In the genomic region with DNA sequence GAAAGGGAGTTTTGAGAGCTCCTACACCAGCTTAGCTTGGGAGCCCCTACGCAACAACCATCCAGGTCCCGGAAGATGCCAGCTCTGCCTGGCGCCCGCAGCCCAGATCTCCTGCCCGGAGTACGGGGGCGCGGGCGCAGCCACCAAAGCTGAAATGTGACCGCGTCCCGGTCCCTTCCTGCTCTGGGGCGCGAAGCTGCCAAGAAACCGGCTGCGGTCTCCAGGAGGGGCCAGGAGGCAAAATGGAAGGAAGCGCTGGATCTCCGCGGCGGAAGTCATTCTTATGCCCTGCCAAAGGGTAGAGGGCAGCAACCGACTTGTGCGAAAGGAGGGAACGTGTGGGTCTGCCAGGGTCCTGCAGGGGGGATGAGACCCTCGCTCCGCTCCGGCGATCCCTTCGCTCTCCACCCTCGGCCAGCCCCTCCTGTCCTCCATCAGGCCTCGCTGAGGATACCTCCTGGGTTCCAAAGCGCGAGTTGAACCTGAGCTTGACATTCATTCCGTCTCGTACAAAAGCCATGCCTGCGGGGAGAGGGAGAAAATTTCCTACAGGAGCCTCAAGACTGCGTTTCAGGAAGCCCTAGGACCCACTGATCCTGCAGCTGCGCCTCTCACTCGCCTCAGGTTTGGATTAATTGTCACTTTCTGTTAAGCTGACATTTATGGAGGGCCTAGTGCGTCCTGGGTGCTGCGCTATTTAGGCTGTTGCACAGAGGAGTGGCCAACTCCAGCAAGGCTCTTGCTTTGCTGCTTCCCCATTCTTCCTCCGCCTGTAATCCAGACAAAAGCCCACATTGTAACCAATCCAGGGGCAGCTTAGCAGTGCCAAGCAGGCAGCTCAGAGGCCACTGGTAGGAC, we compare ENCODE assay signal across 8 cellular contexts.
DNase-seq lines count a peak whose midpoint lies in the region; ATAC-seq, FAIRE-seq and TF ChIP-seq lines count a peak whose summit lies in the region.

No MANE protein-coding gene starts in this region.

- no TSS peak for BruUV-seq in GM12878 (replicated peaks; lab: Mats Ljungman, UMichigan)

- H3K27ac ChIP-seq in GM12878 (ENCODE audit: control insufficient read depth, insufficient read depth): no peak overlapping the region; the same call in 1 of the 2 replicates

- TF ChIP-seq EP300 in GM12878 (IDR thresholded peaks at IDR 0.05; ENCODE audit: borderline replicate concordance in 1 of 2, control insufficient read depth in 1 of 2, low read depth in 2 of 2, low read length in 2 of 2): no peak

- intact Hi-C loops in activated naive CD4-positive, alpha-beta T cell treated with anti-CD3 and anti-CD28 coated beads for 36 hours (cut with micrococcal nuclease): loop anchor here (5.0 kb wide), 1 partner anchor 138 kb away; the partner anchor contains the start of gene CHMP2B
- intact Hi-C loops in GM12878 (cut with micrococcal nuclease; ENCODE audit: unreplicated experiment): loop anchor here (10.0 kb wide), 1 partner anchor 384 kb away; no protein-coding TSS in a partner anchor

- ATAC-seq in HG02623 (IDR thresholded peaks at IDR 0.05; ENCODE audit: unreplicated experiment) (peak; percentile 56), GM12878 (peak; percentile 75)
- ATAC-seq in stimulated activated effector memory CD8-positive, alpha-beta T cell treated with anti-CD3 and anti-CD28 coated beads, Interleukin-12 subunit alpha, Interleukin-12 subunit beta, amount 100 ng/mL, for 72 hours: peak; percentile 44

- POLR2A ChIA-PET in GM12878 (lab: Charles Lee): no interaction called here

- H4K20me1 ChIP-seq in GM12878 (ENCODE audit: control insufficient read depth, insufficient read depth): no peaks in the 10 kb centered on the region

- H3K9me3 Mint-ChIP-seq in activated naive CD4-positive, alpha-beta T cell treated with anti-CD3 and anti-CD28 coated beads for 36 hours: no peaks in the 10 kb centered on the region
- H3K9me3 Mint-ChIP-seq in stimulated activated effector memory CD8-positive, alpha-beta T cell treated with anti-CD3 and anti-CD28 coated beads, Interleukin-12 subunit alpha, Interleukin-12 subunit beta, amount 100 ng/mL, for 72 hours: no peaks in the 10 kb centered on the region

- in situ Hi-C loops in GM12878 (cut with MboI): loop anchor here (10.0 kb wide), 1 partner anchor 304 kb away; no protein-coding TSS in a partner anchor

- no peak for FAIRE-seq in GM12878 (lab: Jason Lieb, UNC)

- H3K36me3 Mint-ChIP-seq in activated naive CD4-positive, alpha-beta T cell treated with anti-CD3 and anti-CD28 coated beads for 36 hours (ENCODE audit: low read depth): no peaks in the 10 kb centered on the region
- H3K36me3 Mint-ChIP-seq in stimulated activated effector memory CD8-positive, alpha-beta T cell treated with anti-CD3 and anti-CD28 coated beads, Interleukin-12 subunit alpha, Interleukin-12 subunit beta, amount 100 ng/mL, for 72 hours: no peaks in the 10 kb centered on the region

- peaks cover 17% of the 10 kb centered on the region for H3K4me1 Mint-ChIP-seq in activated naive CD4-positive, alpha-beta T cell treated with anti-CD3 and anti-CD28 coated beads for 36 hours (ENCODE audit: low read depth)
- peaks cover 9% of the 10 kb centered on the region for H3K4me1 Mint-ChIP-seq in stimulated activated effector memory CD8-positive, alpha-beta T cell treated with anti-CD3 and anti-CD28 coated beads, Interleukin-12 subunit alpha, Interleukin-12 subunit beta, amount 100 ng/mL, for 72 hours

- H3K4me3 Mint-ChIP-seq in activated naive CD4-positive, alpha-beta T cell treated with anti-CD3 and anti-CD28 coated beads for 36 hours: peak overlapping the region; percentile 67
- peak overlapping the region; percentile 31 for H3K4me3 Mint-ChIP-seq in stimulated activated effector memory CD8-positive, alpha-beta T cell treated with anti-CD3 and anti-CD28 coated beads, Interleukin-12 subunit alpha, Interleukin-12 subunit beta, amount 100 ng/mL, for 72 hours

- peaks cover 0 to 2% of the 10 kb centered on the region in 2 experiments; a peak in 2 of 4 replicates for H3K27me3 ChIP-seq in GM12878 (replicated peaks in 1 of 2; ENCODE audit: control insufficient read depth in 2 of 2, insufficient read depth in 2 of 2, low read length in 1 of 2)

- no peaks in the 10 kb centered on the region for H3K79me2 ChIP-seq in GM12878 (ENCODE audit: control insufficient read depth, insufficient read depth, low read length)

- peak; percentile 27 for DNase-seq in activated naive CD4-positive, alpha-beta T cell treated with anti-CD3 and anti-CD28 coated beads for 36 hours
- no peak for DNase-seq in activated naive CD4-positive, alpha-beta T cell (lab: John Stamatoyannopoulos, UW)
- DNase-seq in NCI-H226 (peak; percentile 29), GM12878 (ENCODE audit: low read depth, low spot score) (no peak), inferior parietal cortex (ENCODE audit: extremely low spot score) (peak; percentile 81), COLO829 (ENCODE audit: low spot score) (no peak)
- no peak for DNase-seq in stimulated activated effector memory CD8-positive, alpha-beta T cell treated with anti-CD3 and anti-CD28 coated beads, Interleukin-12 subunit alpha, Interleukin-12 subunit beta, amount 100 ng/mL, for 72 hours (ENCODE audit: low spot score in 2 of 2)

- peak overlapping the region; percentile 82 for H3K4me2 ChIP-seq in GM12878 (ENCODE audit: control insufficient read depth, insufficient read depth)

- no peaks in the 10 kb centered on the region for H3K36me3 ChIP-seq in GM12878 (ENCODE audit: control insufficient read depth in 2 of 2, insufficient read depth in 2 of 2, low read length in 1 of 2)

- no peak; the same call in none of the 2 replicates for TF ChIP-seq POLR2A in GM12878 (IDR thresholded peaks at IDR 0.05; ENCODE audit: low read depth, low read length)

- peaks cover 15% of the 10 kb centered on the region for H3K27me3 Mint-ChIP-seq in activated naive CD4-positive, alpha-beta T cell treated with anti-CD3 and anti-CD28 coated beads for 36 hours (ENCODE audit: low read depth)

- H3K27ac Mint-ChIP-seq in activated naive CD4-positive, alpha-beta T cell treated with anti-CD3 and anti-CD28 coated beads for 36 hours: no peak overlapping the region
- H3K27ac Mint-ChIP-seq in stimulated activated effector memory CD8-positive, alpha-beta T cell treated with anti-CD3 and anti-CD28 coated beads, Interleukin-12 subunit alpha, Interleukin-12 subunit beta, amount 100 ng/mL, for 72 hours: no peak overlapping the region

- no peaks in the 10 kb centered on the region for H3K9me3 ChIP-seq in GM12878 (replicated peaks; ENCODE audit: control insufficient read depth, insufficient read depth, low read length)

- CTCF ChIA-PET in activated naive CD4-positive, alpha-beta T cell treated with anti-CD3 and anti-CD28 coated beads for 36 hours (lab: Charles Lee): no interaction called here
- CTCF ChIA-PET in GM12878 (lab: Yijun Ruan, JAX): no interaction called here

- H2AFZ ChIP-seq in GM12878 (ENCODE audit: control insufficient read depth, low read depth, low read length): peak overlapping the region; percentile 94

- WGBS in GM12878 (ENCODE audit: insufficient coverage, insufficient replicate concordance, low lambda C conversion rate, missing lambda C conversion rate): 12% methylated on average over 41 of the region's 41 CpGs

- SMC1A ChIA-PET in GM12878 (lab: Charles Lee; ENCODE audit: uncharacterized antibody, unreplicated experiment): no interaction called here

- peak overlapping the region; percentile 61 for H3K4me3 ChIP-seq in GM12878

- TF ChIP-seq RAD21 in GM12878 (IDR thresholded peaks at IDR 0.05; ENCODE audit: insufficient read depth, low read depth, low read length): no peak

- H3K4me1 ChIP-seq in GM12878 (ENCODE audit: control insufficient read depth, insufficient read depth, low read length): no peaks in the 10 kb centered on the region

- RAD21 ChIA-PET in GM12878 (lab: Charles Lee; ENCODE audit: unreplicated experiment): no interaction called here

- peak overlapping the region; percentile 55 for H3K9ac ChIP-seq in GM12878 (ENCODE audit: control insufficient read depth, insufficient read depth, low read length)

- TF ChIP-seq CTCF in GM12878 (IDR thresholded peaks at IDR 0.05 in 2 of 3, conservative IDR thresholded peaks at IDR 0.05 in 1 of 3; ENCODE audit: control insufficient read depth in 2 of 3, extremely low read depth in 1 of 3, insufficient read depth in 1 of 3, low read depth in 3 of 3, low read length in 3 of 3): no peak

TF ChIP-seq in GM12878, 131 proteins besides CTCF, POLR2A, EP300 and RAD21:
- TF ChIP-seq MEF2A (IDR thresholded peaks at IDR 0.05; ENCODE audit: insufficient read depth, low read depth, low read length) (no peak), MYB (IDR thresholded peaks at IDR 0.05; ENCODE audit: borderline replicate concordance, low read depth, low read length) (no peak), MYC (IDR thresholded peaks at IDR 0.05; ENCODE audit: insufficient read depth, insufficient read length, insufficient replicate concordance, low read length, severe bottlenecking) (no peak), LARP7 (IDR thresholded peaks at IDR 0.05) (no peak), YY1 (IDR thresholded peaks at IDR 0.05; ENCODE audit: low read depth, low read length) (0 out of 2 replicates have a peak, but pooled peaks have one; percentile 2), SREBF2 (IDR thresholded peaks at IDR 0.05; ENCODE audit: low read length) (no peak), KLF5 (IDR thresholded peaks at IDR 0.05; ENCODE audit: partially characterized antibody) (no peak)
- TF ChIP-seq, protein P1, sequence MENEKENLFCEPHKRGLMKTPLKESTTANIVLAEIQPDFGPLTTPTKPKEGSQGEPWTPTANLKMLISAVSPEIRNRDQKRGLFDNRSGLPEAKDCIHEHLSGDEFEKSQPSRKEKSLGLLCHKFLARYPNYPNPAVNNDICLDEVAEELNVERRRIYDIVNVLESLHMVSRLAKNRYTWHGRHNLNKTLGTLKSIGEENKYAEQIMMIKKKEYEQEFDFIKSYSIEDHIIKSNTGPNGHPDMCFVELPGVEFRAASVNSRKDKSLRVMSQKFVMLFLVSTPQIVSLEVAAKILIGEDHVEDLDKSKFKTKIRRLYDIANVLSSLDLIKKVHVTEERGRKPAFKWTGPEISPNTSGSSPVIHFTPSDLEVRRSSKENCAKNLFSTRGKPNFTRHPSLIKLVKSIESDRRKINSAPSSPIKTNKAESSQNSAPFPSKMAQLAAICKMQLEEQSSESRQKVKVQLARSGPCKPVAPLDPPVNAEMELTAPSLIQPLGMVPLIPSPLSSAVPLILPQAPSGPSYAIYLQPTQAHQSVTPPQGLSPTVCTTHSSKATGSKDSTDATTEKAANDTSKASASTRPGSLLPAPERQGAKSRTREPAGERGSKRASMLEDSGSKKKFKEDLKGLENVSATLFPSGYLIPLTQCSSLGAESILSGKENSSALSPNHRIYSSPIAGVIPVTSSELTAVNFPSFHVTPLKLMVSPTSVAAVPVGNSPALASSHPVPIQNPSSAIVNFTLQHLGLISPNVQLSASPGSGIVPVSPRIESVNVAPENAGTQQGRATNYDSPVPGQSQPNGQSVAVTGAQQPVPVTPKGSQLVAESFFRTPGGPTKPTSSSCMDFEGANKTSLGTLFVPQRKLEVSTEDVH (IDR thresholded peaks at IDR 0.05; ENCODE audit: low read depth, partially characterized antibody): no peak

Comparison
In these comparisons a context has a peak if more than half of its experiments do, and no peak if none do; other contexts are left out.
1. DNase-seq: peak in activated naive CD4-positive, alpha-beta T cell treated with anti-CD3 and anti-CD28 coated beads for 36 hours (single experiment), NCI-H226 (single experiment) and inferior parietal cortex (single experiment); none in activated naive CD4-positive, alpha-beta T cell (0 of 4), GM12878 (single experiment), stimulated activated effector memory CD8-positive, alpha-beta T cell treated with anti-CD3 and anti-CD28 coated beads, Interleukin-12 subunit alpha, Interleukin-12 subunit beta, amount 100 ng/mL, for 72 hours (0 of 2) and COLO829 (single experiment).
2. Peak in every context shown above with its lines, with median percentiles within 50 percentile points of each other: ATAC-seq.